ENCODE assay signal across 9 cellular contexts in the genomic region with DNA sequence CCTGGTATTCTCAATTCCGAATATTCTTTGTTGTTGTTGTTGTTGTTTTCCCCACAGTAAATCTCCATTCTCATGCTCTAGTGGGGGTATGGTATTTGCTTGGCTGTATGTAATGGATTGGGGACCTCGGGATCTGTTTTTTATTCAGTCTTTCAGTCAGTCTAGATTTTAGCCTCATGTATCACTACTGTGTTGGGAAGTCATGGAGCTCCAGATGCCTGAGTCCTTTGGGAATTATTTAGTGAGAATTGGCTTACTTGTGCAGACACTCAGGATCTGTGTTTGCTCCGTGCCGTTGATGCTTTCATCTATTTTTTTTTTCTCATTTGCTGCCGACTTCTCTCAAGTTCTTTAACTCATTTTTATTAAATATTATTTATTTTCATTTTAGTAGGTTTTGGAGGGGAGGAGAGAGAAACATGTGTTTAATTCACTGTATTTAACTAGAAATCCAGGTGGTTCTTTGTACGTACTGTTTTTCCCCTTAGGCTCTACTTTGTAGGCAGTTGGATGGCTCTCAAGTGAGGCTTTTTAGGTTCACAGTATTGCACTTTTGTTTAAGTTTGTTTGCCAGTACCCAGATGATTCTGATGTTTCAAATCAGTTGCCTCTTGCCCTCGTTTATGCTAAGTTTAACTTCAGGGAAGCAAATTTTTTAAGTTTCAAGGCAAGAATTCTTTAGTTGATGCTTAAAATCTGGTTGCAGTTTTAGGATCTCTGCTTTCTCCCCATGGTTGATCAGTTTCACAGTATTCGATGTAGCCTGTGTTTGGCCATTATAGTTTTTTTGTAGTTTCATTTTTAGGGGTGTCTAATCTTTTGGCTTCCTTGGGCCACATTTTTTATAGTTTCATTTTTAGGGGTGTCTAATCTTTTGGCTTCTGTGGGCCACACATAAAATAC. TPM values are rescaled to one million over a fixed set of nuclear protein-coding genes. Genes with fewer than 3 reads are reported as not detected.
DNase-seq lines count a peak whose midpoint lies in the region; ATAC-seq and TF ChIP-seq lines count a peak whose summit lies in the region.
"Had no signal": no experiment of that assay in that cellular context is flagged by ENCODE, and none has a peak within 500 bp of the region (broad histone marks: within the 10 kb centered on the region; RNA-seq: fewer than 3 reads in every experiment).

No MANE protein-coding gene starts in this region.

- no peak for TF ChIP-seq EP300 in gastroesophageal sphincter (IDR thresholded peaks at IDR 0.05)

- no peaks in the 10 kb centered on the region for H3K9me3 ChIP-seq in SU-DHL-6 (ENCODE audit: insufficient read depth, low read length)
- H3K9me3 ChIP-seq in gastroesophageal sphincter = no peaks in the 10 kb centered on the region
- H3K9me3 ChIP-seq in subcutaneous abdominal adipose tissue (ENCODE audit: control insufficient read depth in 5 of 5, low read length in 5 of 5) = no peaks in the 10 kb centered on the region

- TF ChIP-seq POLR2A in gastroesophageal sphincter (IDR thresholded peaks at IDR 0.05) = no peak

- no peak overlapping the region for H2AFZ ChIP-seq in SU-DHL-6 (ENCODE audit: low read depth, low read length, severe bottlenecking)

- 21% methylated on average over 8 of the region's 8 CpGs for WGBS in gastroesophageal sphincter (ENCODE audit: low coverage in 1 of 2), 2 donors

- ATAC-seq in activated CD4-positive, alpha-beta T cell treated with anti-CD3 and anti-CD28 coated beads for 36 hours = no peak
- ATAC-seq in gastroesophageal sphincter (no peak), HG03571 (IDR thresholded peaks at IDR 0.05; ENCODE audit: unreplicated experiment) (no peak)

- H3K36me3 ChIP-seq in SU-DHL-6 (ENCODE audit: low read length) (peaks cover 21% of the 10 kb centered on the region; the same call in 1 of the 2 replicates), gastroesophageal sphincter (peaks cover 0 to 3% of the 10 kb centered on the region in 2 donors), subcutaneous abdominal adipose tissue (ENCODE audit: control insufficient read depth in 5 of 5, insufficient read depth in 5 of 5, low read length in 5 of 5) (no peaks in the 10 kb centered on the region)

- H3K27me3 Mint-ChIP-seq in activated CD4-positive, alpha-beta T cell treated with anti-CD3 and anti-CD28 coated beads for 36 hours = no peaks in the 10 kb centered on the region

- H3K4me3 ChIP-seq in SU-DHL-6 (ENCODE audit: insufficient read depth, low read length, poor library complexity, severe bottlenecking) (peak overlapping the region; percentile 49), gastroesophageal sphincter (peak overlapping the region; percentile 37 to 43), subcutaneous abdominal adipose tissue (ENCODE audit: low read depth in 1 of 5, low read length in 5 of 5) (peak overlapping the region; percentile 21 to 53 (median 31))

- H3K4me1 Mint-ChIP-seq in activated CD4-positive, alpha-beta T cell treated with anti-CD3 and anti-CD28 coated beads for 36 hours = peaks cover 72% of the 10 kb centered on the region

- H3K4me3 Mint-ChIP-seq in activated CD4-positive, alpha-beta T cell treated with anti-CD3 and anti-CD28 coated beads for 36 hours = peak overlapping the region; percentile 73

- peak overlapping the region; percentile 89 for H3K4me2 ChIP-seq in SU-DHL-6 (ENCODE audit: low read depth, low read length, poor library complexity, severe bottlenecking)

- peaks cover 70% of the 10 kb centered on the region for H3K79me2 ChIP-seq in SU-DHL-6 (ENCODE audit: insufficient read depth, low read length)

- H3K27me3 ChIP-seq in SU-DHL-6 (ENCODE audit: low read length) = no peaks in the 10 kb centered on the region
- H3K27me3 ChIP-seq in gastroesophageal sphincter = no peaks in the 10 kb centered on the region
- no peaks in the 10 kb centered on the region for H3K27me3 ChIP-seq in subcutaneous abdominal adipose tissue (ENCODE audit: control insufficient read depth in 5 of 5, insufficient read depth in 4 of 5, low read length in 5 of 5)

- peaks cover 10% of the 10 kb centered on the region for H3K36me3 Mint-ChIP-seq in activated CD4-positive, alpha-beta T cell treated with anti-CD3 and anti-CD28 coated beads for 36 hours (ENCODE audit: low read depth)

- CTCF ChIA-PET in activated CD4-positive, alpha-beta T cell treated with anti-CD3 and anti-CD28 coated beads for 36 hours (lab: Charles Lee) = interaction anchor here (1.1 to 2.4 kb wide), 6 partner anchors 8 to 243 kb away, joined by 3 to 8 read pairs (median 6); no protein-coding TSS in a partner anchor

- peaks cover 32% of the 10 kb centered on the region for H4K20me1 ChIP-seq in SU-DHL-6 (ENCODE audit: low read depth, low read length)

- intact Hi-C loops in activated CD4-positive, alpha-beta T cell treated with anti-CD3 and anti-CD28 coated beads for 36 hours (cut with DNase I, micrococcal nuclease) = no loop called here

- no peak for DNase-seq in activated CD4-positive, alpha-beta T cell treated with anti-CD3 and anti-CD28 coated beads for 36 hours
- no peak for DNase-seq in activated CD4-positive, alpha-beta T cell treated with anti-CD3 and anti-CD28 coated beads, Interleukin-2, amount 50 U/mL, for 4 hours
- DNase-seq in inferior parietal cortex (ENCODE audit: extremely low spot score) (no peak), dermis blood vessel endothelial cell (no peak)
- DNase-seq: amygdala had no signal

- H3K27ac ChIP-seq in SU-DHL-6 (ENCODE audit: low read depth, low read length) = peak overlapping the region; percentile 63
- H3K27ac ChIP-seq in gastroesophageal sphincter = peak overlapping the region; percentile 50 to 80 (median 74)
- H3K27ac ChIP-seq in subcutaneous abdominal adipose tissue (ENCODE audit: low read depth, low read length) = peak overlapping the region; percentile 70

- no peaks in the 10 kb centered on the region for H3K9me3 Mint-ChIP-seq in activated CD4-positive, alpha-beta T cell treated with anti-CD3 and anti-CD28 coated beads for 36 hours (ENCODE audit: low read depth)

- no peak for TF ChIP-seq CTCF in SU-DHL-6 (IDR thresholded peaks at IDR 0.05; ENCODE audit: insufficient read depth, low read length, poor library complexity, severe bottlenecking)
- TF ChIP-seq CTCF in gastroesophageal sphincter (IDR thresholded peaks at IDR 0.05) = no peak

- POLR2A ChIA-PET in activated CD4-positive, alpha-beta T cell treated with anti-CD3 and anti-CD28 coated beads for 36 hours (lab: Charles Lee) = no interaction called here

- H3K27ac Mint-ChIP-seq in activated CD4-positive, alpha-beta T cell treated with anti-CD3 and anti-CD28 coated beads for 36 hours = peak overlapping the region; percentile 91

- H3K9ac ChIP-seq in SU-DHL-6 (ENCODE audit: low read length) = peak overlapping the region; percentile 51
- peak overlapping the region; percentile 23 to 63 (median 56) for H3K9ac ChIP-seq in subcutaneous abdominal adipose tissue (ENCODE audit: low read length in 5 of 5)

- no peaks in the 10 kb centered on the region for H3K9me2 ChIP-seq in SU-DHL-6 (replicated peaks; ENCODE audit: insufficient read depth, low read length)

- peaks cover 34% of the 10 kb centered on the region for H3F3A ChIP-seq in SU-DHL-6 (ENCODE audit: insufficient read depth)

- peaks cover 0 to 72% (median 3%) of the 10 kb centered on the region in 3 donors for H3K4me1 ChIP-seq in gastroesophageal sphincter
- H3K4me1 ChIP-seq in subcutaneous abdominal adipose tissue (ENCODE audit: control insufficient read depth in 5 of 5, insufficient read depth in 5 of 5, low read length in 5 of 5) = peaks cover 3 to 27% (median 24%) of the 10 kb centered on the region in 5 donors

RNA-seq across cellular contexts. Expression of a gene that starts 36.9 kb away (rescaled TPM):
- 1 to 10 TPM; 8.1 to 8.8 TPM for total RNA-seq in activated CD4-positive, alpha-beta T cell treated with anti-CD3 and anti-CD28 coated beads for 36 hours
- total RNA-seq in gastroesophageal sphincter (10 to 100 TPM; 12.5 to 20.9 (median 18.6) TPM), dermis blood vessel endothelial cell (9.5 and 13.4 TPM in 2 replicates)
